In genomic region chr21:46226920-46227599, GRCh38 we compare ENCODE assay signal across 9 cellular contexts. TPM values are rescaled to one million over a fixed set of nuclear protein-coding genes. Genes with fewer than 3 reads are reported as not detected.
DNase-seq lines count a peak whose midpoint lies in the region; ATAC-seq lines count a peak whose summit lies in the region.
"Had no signal": no experiment of that assay in that cellular context is flagged by ENCODE, and none has a peak within 500 bp of the region (broad histone marks: within the 10 kb centered on the region; RNA-seq: fewer than 3 reads in every experiment).

No MANE protein-coding gene starts in this region.

- no peak for DNase-seq in CD4-positive, alpha-beta memory T cell
- DNase-seq in adipocyte (ENCODE audit: low read depth): peak; percentile 76
- no peak for DNase-seq in immature natural killer cell
- peak in 4 of 49 donors; percentile 24 to 65 (median 42) for DNase-seq in substantia nigra (lab: John Stamatoyannopoulos, UW)
- DNase-seq in NCI-H510A (lab: John Stamatoyannopoulos, UW): no peak
- no peak for DNase-seq in NCI-H2029 (lab: John Stamatoyannopoulos, UW)

- POLR2A ChIA-PET in CD4-positive, alpha-beta memory T cell (lab: Charles Lee; ENCODE audit: partially characterized antibody): interaction anchor here (1.4 to 2.3 kb wide), 2 partner anchors 27 to 84 kb away, joined by 3 to 5 read pairs; no protein-coding TSS in a partner anchor

- no peaks in the 10 kb centered on the region for H3K27me3 Mint-ChIP-seq in CD4-positive, alpha-beta memory T cell
- peaks cover 0 to 13% (median 2%) of the 10 kb centered on the region in 3 donors for H3K27me3 Mint-ChIP-seq in immature natural killer cell (ENCODE audit: low read depth in 3 of 3)

- intact Hi-C loops in CD4-positive, alpha-beta memory T cell (cut with micrococcal nuclease): loop anchor here (5.0 kb wide), 2 partner anchors 40 to 255 kb away; no protein-coding TSS in a partner anchor

- peaks cover 30 to 56% (median 43%) of the 10 kb centered on the region in 4 donors for H3K4me1 Mint-ChIP-seq in CD4-positive, alpha-beta memory T cell
- peaks cover 47 to 65% of the 10 kb centered on the region in 2 donors for H3K4me1 Mint-ChIP-seq in immature natural killer cell

- H3K4me3 ChIP-seq in CD4-positive, alpha-beta memory T cell (ENCODE audit: low read length in 2 of 2): peak overlapping the region in 1 of 2 donors; percentile 72
- peak overlapping the region; percentile 97 for H3K4me3 ChIP-seq in adipocyte (ENCODE audit: low read length)

- H3K9me3 ChIP-seq in CD4-positive, alpha-beta memory T cell (ENCODE audit: control insufficient read depth in 1 of 2, low read length in 2 of 2): no peaks in the 10 kb centered on the region
- no peaks in the 10 kb centered on the region for H3K9me3 ChIP-seq in adipocyte (ENCODE audit: control insufficient read depth, low read length)

- H3K36me3 ChIP-seq in CD4-positive, alpha-beta memory T cell (ENCODE audit: insufficient read depth, low read length): no peaks in the 10 kb centered on the region
- peaks cover 15% of the 10 kb centered on the region for H3K36me3 ChIP-seq in adipocyte (ENCODE audit: control insufficient read depth, insufficient read depth, low read length, severe bottlenecking)

- H3K27ac Mint-ChIP-seq in CD4-positive, alpha-beta memory T cell: peak overlapping the region; percentile 19 to 88 (median 75)
- peak overlapping the region; percentile 78 to 85 (median 81) for H3K27ac Mint-ChIP-seq in immature natural killer cell

- ATAC-seq in HG02610 (IDR thresholded peaks at IDR 0.05; ENCODE audit: unreplicated experiment): peak; percentile 24
- no peak for ATAC-seq in GM21723 (IDR thresholded peaks at IDR 0.05; ENCODE audit: unreplicated experiment)

- H3K9ac ChIP-seq in adipocyte (ENCODE audit: low read length): peak overlapping the region; percentile 97

- peaks cover 7 to 16% of the 10 kb centered on the region in 2 donors for H3K36me3 Mint-ChIP-seq in CD4-positive, alpha-beta memory T cell
- H3K36me3 Mint-ChIP-seq in immature natural killer cell: peaks cover 0 to 11% (median 4%) of the 10 kb centered on the region in 3 donors

- CTCF ChIA-PET in CD4-positive, alpha-beta memory T cell (lab: Charles Lee; ENCODE audit: partially characterized antibody): interaction anchor here (1.2 to 1.3 kb wide), 2 partner anchors 58 to 84 kb away, joined by 3 read pairs; no protein-coding TSS in a partner anchor

- H3K27ac ChIP-seq in CD4-positive, alpha-beta memory T cell (ENCODE audit: low read depth, low read length): no peak overlapping the region
- peak overlapping the region; percentile 96 for H3K27ac ChIP-seq in substantia nigra (ENCODE audit: low read depth, low read length, poor library complexity, severe bottlenecking)
- H3K27ac ChIP-seq: SJSA1 had no signal

- H3K4me1 ChIP-seq in CD4-positive, alpha-beta memory T cell (ENCODE audit: insufficient read depth, low read length): peaks cover 28% of the 10 kb centered on the region
- H3K4me1 ChIP-seq in adipocyte (ENCODE audit: control insufficient read depth, insufficient read depth, low read length): peaks cover 22% of the 10 kb centered on the region

- H3K9me3 Mint-ChIP-seq in CD4-positive, alpha-beta memory T cell: no peaks in the 10 kb centered on the region
- no peaks in the 10 kb centered on the region for H3K9me3 Mint-ChIP-seq in immature natural killer cell

- no peaks in the 10 kb centered on the region for H3K27me3 ChIP-seq in CD4-positive, alpha-beta memory T cell (ENCODE audit: insufficient read depth, low read length)
- no peaks in the 10 kb centered on the region for H3K27me3 ChIP-seq in adipocyte (replicated peaks; ENCODE audit: control insufficient read depth, insufficient read depth, low read length)
- H3K27me3 ChIP-seq: SJSA1 had no signal

- peak overlapping the region; percentile 77 to 88 (median 86) for H3K4me3 Mint-ChIP-seq in CD4-positive, alpha-beta memory T cell
- H3K4me3 Mint-ChIP-seq in immature natural killer cell: peak overlapping the region; percentile 82 to 88 (median 87)

RNA-seq across cellular contexts. Expression of gene LSS, which starts 1.5 kb away (rescaled TPM):
- 10 to 100 TPM; 53.2 to 54.5 TPM for total RNA-seq in CD4-positive, alpha-beta memory T cell
- 10 to 100 TPM; 15.3 to 16.9 TPM for polyA plus RNA-seq in CD4-positive, alpha-beta memory T cell
- polyA plus RNA-seq in immature natural killer cell: 10 to 100 TPM; 11.3 to 26.2 (median 13.9) TPM

RNA-seq across cellular contexts. Expression of gene SPATC1L, which starts 42.8 kb away (rescaled TPM):
- total RNA-seq in CD4-positive, alpha-beta memory T cell: 1 to 10 TPM; 6.9 TPM
- polyA plus RNA-seq in CD4-positive, alpha-beta memory T cell: 1 to 10 TPM; 6.0 to 6.4 TPM
- 10 to 100 TPM in 1 of 3 donors, 1 to 10 TPM in 2; 6.2 to 10.8 (median 9.4) TPM for polyA plus RNA-seq in immature natural killer cell

RNA-seq across cellular contexts. Expression of gene MCM3AP, which starts 58.4 kb away (rescaled TPM):
- 100 to 1,000 TPM; 155 to 168 TPM for total RNA-seq in CD4-positive, alpha-beta memory T cell
- polyA plus RNA-seq in CD4-positive, alpha-beta memory T cell: 10 to 100 TPM; 14.9 to 45.6 TPM
- 10 to 100 TPM; 25.9 to 55.3 (median 28.5) TPM for polyA plus RNA-seq in immature natural killer cell

RNA-seq across cellular contexts. Expression of gene YBEY, which starts 59.1 kb away (rescaled TPM):
- 10 to 100 TPM; 11.5 to 14.7 TPM for total RNA-seq in CD4-positive, alpha-beta memory T cell
- 10 to 100 TPM; 15.5 to 18.9 TPM for polyA plus RNA-seq in CD4-positive, alpha-beta memory T cell
- 10 to 100 TPM; 14.2 to 23.5 (median 22.1) TPM for polyA plus RNA-seq in immature natural killer cell
